In the genomic region with DNA sequence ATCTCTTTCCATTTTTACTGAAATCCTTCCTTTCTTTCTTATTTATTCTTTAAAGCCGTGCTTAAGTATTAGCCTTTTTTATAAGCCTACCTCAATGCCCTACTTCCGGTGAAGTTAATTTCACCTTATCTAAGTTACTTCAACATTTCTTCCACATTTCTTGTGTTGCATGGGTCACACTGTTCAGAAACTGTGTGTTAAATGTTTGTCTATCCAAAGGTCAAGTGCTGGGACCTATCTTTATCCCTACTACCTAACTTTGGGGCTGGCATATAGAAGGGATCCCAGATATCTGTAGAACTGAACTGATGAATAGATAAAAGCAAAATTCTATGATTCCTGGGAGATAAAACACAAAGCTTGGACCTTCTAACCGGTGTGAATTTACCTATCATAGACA, we compare ENCODE assay signal across 19 cellular contexts.
A peak's percentile ranks its signal among the peaks of the same experiment; 100 is the strongest.
DNase-seq lines count a peak whose midpoint lies in the region; ATAC-seq and TF ChIP-seq lines count a peak whose summit lies in the region.
"Had no signal": no experiment of that assay in that cellular context is flagged by ENCODE, and none has a peak within 500 bp of the region (broad histone marks: within the 10 kb centered on the region; RNA-seq: fewer than 3 reads in every experiment).

No MANE protein-coding gene starts in this region.

- DNase-seq in activated CD4-positive, alpha-beta T cell treated with anti-CD3 and anti-CD28 coated beads for 36 hours = no peak
- no peak for DNase-seq in activated CD4-positive, alpha-beta T cell treated with anti-CD3 and anti-CD28 coated beads for 48 hours
- no peak for DNase-seq in GM23338 (ENCODE audit: low spot score)
- DNase-seq in activated naive CD4-positive, alpha-beta T cell treated with anti-CD3 and anti-CD28 coated beads, Interleukin-2, amount 50 U/mL, for 72 hours (ENCODE audit: low spot score in 2 of 2) = no peak
- DNase-seq in naive thymus-derived CD4-positive, alpha-beta T cell = no peak
- DNase-seq in ACHN = no peak
- DNase-seq: activated B cell treated with CpG ODN at 0.5 μM for 24 hours; activated CD8-positive, alpha-beta memory T cell treated with anti-CD3 and anti-CD28 coated beads, Interleukin-2, amount 50 U/mL, for 4 hours; C1 segment of cervical spinal cord; ovary; right lobe of liver had no signal

- H3K4me1 ChIP-seq in GM23338 (ENCODE audit: insufficient read depth) = peaks cover 7% of the 10 kb centered on the region
- H3K4me1 ChIP-seq in naive thymus-derived CD4-positive, alpha-beta T cell (ENCODE audit: control insufficient read depth in 2 of 2, insufficient read depth in 2 of 2, low read length in 2 of 2) = peaks cover 4 to 32% of the 10 kb centered on the region in 2 donors
- H3K4me1 ChIP-seq: A549, HAP-1, right lobe of liver, vagina had no signal

- no peaks in the 10 kb centered on the region for H3K9me3 ChIP-seq in naive thymus-derived CD4-positive, alpha-beta T cell (ENCODE audit: control insufficient read depth in 2 of 3, low read length in 3 of 3)
- H3K9me3 ChIP-seq: A549, HAP-1, ovary, right lobe of liver, vagina had no signal

- H4K20me1 ChIP-seq in GM23338 (replicated peaks; ENCODE audit: insufficient read depth) = no peaks in the 10 kb centered on the region

- H3K4me3 ChIP-seq in GM23338 = no peak overlapping the region
- H3K4me3 ChIP-seq in naive thymus-derived CD4-positive, alpha-beta T cell (ENCODE audit: low read length) = no peak overlapping the region
- H3K4me3 ChIP-seq: A549, GM12878, HAP-1, lung, ovary, right lobe of liver, vagina had no signal

- no peaks in the 10 kb centered on the region for H3K36me3 ChIP-seq in GM23338 (ENCODE audit: insufficient read depth)
- H3K36me3 ChIP-seq in naive thymus-derived CD4-positive, alpha-beta T cell (ENCODE audit: control insufficient read depth in 2 of 3, insufficient read depth in 3 of 3, low read length in 3 of 3) = no peaks in the 10 kb centered on the region
- H3K36me3 ChIP-seq: HAP-1, ovary, right lobe of liver, vagina had no signal

- H3K9me3 Mint-ChIP-seq in activated CD4-positive, alpha-beta T cell treated with anti-CD3 and anti-CD28 coated beads for 36 hours (ENCODE audit: low read depth) = no peaks in the 10 kb centered on the region
- H3K9me3 Mint-ChIP-seq in GM23338 = no peaks in the 10 kb centered on the region
- H3K9me3 Mint-ChIP-seq in activated naive CD4-positive, alpha-beta T cell treated with anti-CD3 and anti-CD28 coated beads, Interleukin-2, amount 50 U/mL, for 72 hours = peaks cover 0 to 5% of the 10 kb centered on the region in 2 donors
- H3K9me3 Mint-ChIP-seq in naive thymus-derived CD4-positive, alpha-beta T cell = peaks cover 0 to 4% (median 0%) of the 10 kb centered on the region in 11 donors
- H3K9me3 Mint-ChIP-seq: activated B cell treated with CpG ODN at 0.5 μM for 24 hours had no signal

- POLR2A ChIA-PET in activated CD4-positive, alpha-beta T cell treated with anti-CD3 and anti-CD28 coated beads for 36 hours (lab: Charles Lee) = interaction anchor here (0.6 to 1.4 kb wide), 10 partner anchors 14 to 333 kb away, joined by 3 to 12 read pairs (median 5); no protein-coding TSS in a partner anchor
- POLR2A ChIA-PET in naive thymus-derived CD4-positive, alpha-beta T cell (lab: Charles Lee) = interaction anchor here (0.6 to 3.0 kb wide), 10 partner anchors 13 to 365 kb away, joined by 3 to 27 read pairs (median 4); no protein-coding TSS in a partner anchor

- peak overlapping the region; percentile 3; the same call in 1 of the 2 replicates for H3K4me2 ChIP-seq in GM23338
- H3K4me2 ChIP-seq: A549 had no signal

- H3K27me3 Mint-ChIP-seq in activated CD4-positive, alpha-beta T cell treated with anti-CD3 and anti-CD28 coated beads for 36 hours = no peaks in the 10 kb centered on the region
- H3K27me3 Mint-ChIP-seq in GM23338 (ENCODE audit: insufficient read depth, low read depth, poor library complexity) = no peaks in the 10 kb centered on the region
- H3K27me3 Mint-ChIP-seq in naive thymus-derived CD4-positive, alpha-beta T cell = no peaks in the 10 kb centered on the region
- H3K27me3 Mint-ChIP-seq: activated B cell treated with CpG ODN at 0.5 μM for 24 hours; stimulated activated naive CD8-positive, alpha-beta T cell treated with anti-CD3 and anti-CD28 coated beads, Interleukin-15, amount 100 ng/mL, for 72 hours had no signal

- TF ChIP-seq CTCF in GM23338 (conservative IDR thresholded peaks at IDR 0.05; ENCODE audit: low read depth in 2 of 2) = no peak

- H3K79me2 ChIP-seq in GM23338 (replicated peaks; ENCODE audit: insufficient read depth) = no peaks in the 10 kb centered on the region

- no peaks in the 10 kb centered on the region for H3K9me2 ChIP-seq in GM23338 (ENCODE audit: insufficient read depth)

- in situ Hi-C loops in ACHN (cut with HindIII; ENCODE audit: low pct_ligation_motif_present, low pct_unique_long_range_greater_than_20kb, low sequenced_read_pairs) = no loop called here

- peaks cover 55% of the 10 kb centered on the region for H3K4me1 Mint-ChIP-seq in activated CD4-positive, alpha-beta T cell treated with anti-CD3 and anti-CD28 coated beads for 36 hours
- H3K4me1 Mint-ChIP-seq in GM23338 = peaks cover 12% of the 10 kb centered on the region; the same call in 2 of the 3 replicates
- H3K4me1 Mint-ChIP-seq in naive thymus-derived CD4-positive, alpha-beta T cell = peaks cover 17 to 62% (median 52%) of the 10 kb centered on the region in 7 donors
- H3K4me1 Mint-ChIP-seq: activated B cell treated with CpG ODN at 0.5 μM for 24 hours had no signal

- CTCF ChIA-PET in activated CD4-positive, alpha-beta T cell treated with anti-CD3 and anti-CD28 coated beads for 36 hours (lab: Charles Lee) = interaction anchor here (0.6 to 4.3 kb wide), 44 partner anchors 9 to 465 kb away, joined by 3 to 27 read pairs (median 4); no protein-coding TSS in a partner anchor
- CTCF ChIA-PET in naive thymus-derived CD4-positive, alpha-beta T cell (lab: Charles Lee) = interaction anchor here (0.7 to 4.1 kb wide), 28 partner anchors 8 to 916 kb away, joined by 3 to 54 read pairs (median 4); no protein-coding TSS in a partner anchor

- H3K36me3 Mint-ChIP-seq in activated CD4-positive, alpha-beta T cell treated with anti-CD3 and anti-CD28 coated beads for 36 hours (ENCODE audit: low read depth) = peaks cover 12% of the 10 kb centered on the region
- no peaks in the 10 kb centered on the region for H3K36me3 Mint-ChIP-seq in GM23338 (ENCODE audit: low read depth)
- H3K36me3 Mint-ChIP-seq in activated naive CD4-positive, alpha-beta T cell treated with anti-CD3 and anti-CD28 coated beads, Interleukin-2, amount 50 U/mL, for 72 hours = peaks cover 12 to 17% of the 10 kb centered on the region in 2 donors
- peaks cover 0 to 17% (median 0%) of the 10 kb centered on the region in 5 donors for H3K36me3 Mint-ChIP-seq in naive thymus-derived CD4-positive, alpha-beta T cell

- no peak for ATAC-seq in activated CD4-positive, alpha-beta T cell treated with anti-CD3 and anti-CD28 coated beads for 36 hours
- ATAC-seq in GM23338 (no peak), GM21723 (IDR thresholded peaks at IDR 0.05; ENCODE audit: unreplicated experiment) (no peak), GM21619 (IDR thresholded peaks at IDR 0.05; ENCODE audit: unreplicated experiment) (no peak)
- no peak for ATAC-seq in activated naive CD4-positive, alpha-beta T cell treated with anti-CD3 and anti-CD28 coated beads, Interleukin-2, amount 50 U/mL, for 72 hours
- no peak for ATAC-seq in naive thymus-derived CD4-positive, alpha-beta T cell

- H3K27ac ChIP-seq in GM23338 (ENCODE audit: low read depth) = no peak overlapping the region
- H3K27ac ChIP-seq in naive thymus-derived CD4-positive, alpha-beta T cell (ENCODE audit: low read depth, low read length) = peak overlapping the region; percentile 15
- H3K27ac ChIP-seq: A549, ovary, right lobe of liver, vagina had no signal

- H3K27ac Mint-ChIP-seq in activated CD4-positive, alpha-beta T cell treated with anti-CD3 and anti-CD28 coated beads for 36 hours = peak overlapping the region; percentile 90
- peak overlapping the region; percentile 55 for H3K27ac Mint-ChIP-seq in GM23338
- H3K27ac Mint-ChIP-seq in activated naive CD4-positive, alpha-beta T cell treated with anti-CD3 and anti-CD28 coated beads, Interleukin-2, amount 50 U/mL, for 72 hours = peak overlapping the region; percentile 83 to 91
- H3K27ac Mint-ChIP-seq in naive thymus-derived CD4-positive, alpha-beta T cell = peak overlapping the region in 8 of 9 donors; percentile 61 to 88 (median 74)
- H3K27ac Mint-ChIP-seq: activated B cell treated with CpG ODN at 0.5 μM for 24 hours had no signal

- no peak overlapping the region for H2AFZ ChIP-seq in GM23338

- no peaks in the 10 kb centered on the region for H3K27me3 ChIP-seq in GM23338 (ENCODE audit: insufficient read depth)
- no peaks in the 10 kb centered on the region for H3K27me3 ChIP-seq in naive thymus-derived CD4-positive, alpha-beta T cell (ENCODE audit: control insufficient read depth in 2 of 2, insufficient read depth in 2 of 2, low read length in 2 of 2)
- H3K27me3 ChIP-seq: ovary, right lobe of liver, vagina had no signal

- H3K4me3 Mint-ChIP-seq in activated CD4-positive, alpha-beta T cell treated with anti-CD3 and anti-CD28 coated beads for 36 hours = no peak overlapping the region
- no peak overlapping the region for H3K4me3 Mint-ChIP-seq in GM23338
- H3K4me3 Mint-ChIP-seq in naive thymus-derived CD4-positive, alpha-beta T cell = peak overlapping the region in 7 of 10 donors; percentile 2 to 45 (median 9)
- H3K4me3 Mint-ChIP-seq: activated B cell treated with CpG ODN at 0.5 μM for 24 hours had no signal

- H3F3A ChIP-seq in GM23338 (replicated peaks; ENCODE audit: low read depth) = no peaks in the 10 kb centered on the region

- intact Hi-C loops in activated CD4-positive, alpha-beta T cell treated with anti-CD3 and anti-CD28 coated beads for 36 hours (cut with DNase I, micrococcal nuclease) = loop anchor here (5.0 kb wide), 4 partner anchors 200 to 865 kb away; partner anchors contain the start of gene SATB1 (in 1 of the 2)
- intact Hi-C loops in naive thymus-derived CD4-positive, alpha-beta T cell (cut with micrococcal nuclease) = loop anchor here (1.0 to 5.0 kb wide), 6 partner anchors 10 to 915 kb away; no protein-coding TSS in a partner anchor

TF ChIP-seq in GM23338, 12 proteins besides CTCF, POLR2A, EP300 and RAD21 (continues in another document):
- TF ChIP-seq, protein P1, sequence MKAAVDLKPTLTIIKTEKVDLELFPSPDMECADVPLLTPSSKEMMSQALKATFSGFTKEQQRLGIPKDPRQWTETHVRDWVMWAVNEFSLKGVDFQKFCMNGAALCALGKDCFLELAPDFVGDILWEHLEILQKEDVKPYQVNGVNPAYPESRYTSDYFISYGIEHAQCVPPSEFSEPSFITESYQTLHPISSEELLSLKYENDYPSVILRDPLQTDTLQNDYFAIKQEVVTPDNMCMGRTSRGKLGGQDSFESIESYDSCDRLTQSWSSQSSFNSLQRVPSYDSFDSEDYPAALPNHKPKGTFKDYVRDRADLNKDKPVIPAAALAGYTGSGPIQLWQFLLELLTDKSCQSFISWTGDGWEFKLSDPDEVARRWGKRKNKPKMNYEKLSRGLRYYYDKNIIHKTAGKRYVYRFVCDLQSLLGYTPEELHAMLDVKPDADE (IDR thresholded peaks at IDR 0.05) = no peak
- no peak for TF ChIP-seq ZNF331 (CRISPR knock-in tag; IDR thresholded peaks at IDR 0.05; ENCODE audit: low read depth)

Comparison
In these comparisons a context has a peak if more than half of its experiments do, and no peak if none do; other contexts are left out.
1. H3K4me3 Mint-ChIP-seq: peak in naive thymus-derived CD4-positive, alpha-beta T cell (7 of 10); none in activated CD4-positive, alpha-beta T cell treated with anti-CD3 and anti-CD28 coated beads for 36 hours (single experiment) and GM23338 (single experiment).
2. Peak in every context shown above with its lines, with median percentiles within 50 percentile points of each other: H3K27ac Mint-ChIP-seq.